In the genomic region with DNA sequence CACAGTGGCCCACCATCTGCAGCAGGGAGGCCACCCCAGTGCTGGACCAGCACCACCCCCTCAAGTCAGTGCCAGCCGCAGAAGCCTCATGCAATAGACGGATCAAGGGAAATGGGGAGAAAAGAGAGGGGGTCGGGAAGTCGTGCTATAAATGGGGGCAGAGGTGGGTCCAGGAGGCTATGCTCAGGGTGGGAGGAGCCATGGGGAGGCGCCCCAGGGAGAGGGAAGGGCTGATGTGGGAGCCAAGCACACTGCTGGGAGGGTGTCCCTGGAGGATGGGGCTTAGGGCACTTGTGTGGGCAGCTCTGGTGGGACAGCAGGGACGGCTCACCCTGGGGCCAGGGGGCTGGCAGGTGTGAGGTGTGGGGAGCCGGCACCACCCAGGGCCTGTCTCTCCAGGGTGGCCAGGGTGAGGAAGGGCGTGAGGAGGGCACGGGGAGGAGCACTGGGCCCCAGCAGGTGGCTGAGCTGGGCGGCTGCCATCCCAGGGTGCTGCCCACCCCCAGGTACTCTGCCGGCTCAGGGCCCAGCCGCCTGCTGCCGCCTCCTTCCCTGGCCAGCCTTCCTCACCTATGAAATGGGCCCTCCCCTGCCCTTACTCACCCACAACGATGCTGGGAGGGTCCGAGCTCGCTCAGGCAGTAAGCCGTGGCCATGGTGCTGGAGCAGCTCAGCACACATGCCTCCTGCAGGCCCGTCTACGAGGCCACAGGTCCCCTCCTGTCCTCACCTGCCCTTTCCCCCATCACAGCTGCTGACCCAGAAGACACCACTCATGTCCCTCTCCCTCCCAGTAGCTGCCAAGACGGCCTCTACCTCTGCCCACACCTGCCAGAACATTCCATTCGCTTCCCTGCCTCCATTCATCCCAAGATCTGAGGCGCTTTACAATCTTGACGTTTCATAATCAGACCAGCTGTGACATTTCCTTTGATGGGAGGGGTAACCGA, we compare ENCODE assay signal across 1 cellular context.
TF ChIP-seq lines count a peak whose summit lies in the region.

No MANE protein-coding gene starts in this region.

TF ChIP-seq in HCT116, 20 proteins besides CTCF, POLR2A, EP300 and RAD21:
- TF ChIP-seq CBX3 (IDR thresholded peaks at IDR 0.05; ENCODE audit: low read depth) (no peak), EZH2phosphoT487 (IDR thresholded peaks at IDR 0.05; ENCODE audit: borderline replicate concordance) (no peak), YY1 (IDR thresholded peaks at IDR 0.05; ENCODE audit: extremely low read depth, insufficient replicate concordance, low read depth, low read length) (no peak), JUND (IDR thresholded peaks at IDR 0.05) (no peak), CEBPB (IDR thresholded peaks at IDR 0.05; ENCODE audit: low read depth) (no peak), SRF (IDR thresholded peaks at IDR 0.05; ENCODE audit: low read depth) (no peak)
- TF ChIP-seq, protein P1, sequence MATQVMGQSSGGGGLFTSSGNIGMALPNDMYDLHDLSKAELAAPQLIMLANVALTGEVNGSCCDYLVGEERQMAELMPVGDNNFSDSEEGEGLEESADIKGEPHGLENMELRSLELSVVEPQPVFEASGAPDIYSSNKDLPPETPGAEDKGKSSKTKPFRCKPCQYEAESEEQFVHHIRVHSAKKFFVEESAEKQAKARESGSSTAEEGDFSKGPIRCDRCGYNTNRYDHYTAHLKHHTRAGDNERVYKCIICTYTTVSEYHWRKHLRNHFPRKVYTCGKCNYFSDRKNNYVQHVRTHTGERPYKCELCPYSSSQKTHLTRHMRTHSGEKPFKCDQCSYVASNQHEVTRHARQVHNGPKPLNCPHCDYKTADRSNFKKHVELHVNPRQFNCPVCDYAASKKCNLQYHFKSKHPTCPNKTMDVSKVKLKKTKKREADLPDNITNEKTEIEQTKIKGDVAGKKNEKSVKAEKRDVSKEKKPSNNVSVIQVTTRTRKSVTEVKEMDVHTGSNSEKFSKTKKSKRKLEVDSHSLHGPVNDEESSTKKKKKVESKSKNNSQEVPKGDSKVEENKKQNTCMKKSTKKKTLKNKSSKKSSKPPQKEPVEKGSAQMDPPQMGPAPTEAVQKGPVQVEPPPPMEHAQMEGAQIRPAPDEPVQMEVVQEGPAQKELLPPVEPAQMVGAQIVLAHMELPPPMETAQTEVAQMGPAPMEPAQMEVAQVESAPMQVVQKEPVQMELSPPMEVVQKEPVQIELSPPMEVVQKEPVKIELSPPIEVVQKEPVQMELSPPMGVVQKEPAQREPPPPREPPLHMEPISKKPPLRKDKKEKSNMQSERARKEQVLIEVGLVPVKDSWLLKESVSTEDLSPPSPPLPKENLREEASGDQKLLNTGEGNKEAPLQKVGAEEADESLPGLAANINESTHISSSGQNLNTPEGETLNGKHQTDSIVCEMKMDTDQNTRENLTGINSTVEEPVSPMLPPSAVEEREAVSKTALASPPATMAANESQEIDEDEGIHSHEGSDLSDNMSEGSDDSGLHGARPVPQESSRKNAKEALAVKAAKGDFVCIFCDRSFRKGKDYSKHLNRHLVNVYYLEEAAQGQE (IDR thresholded peaks at IDR 0.05; ENCODE audit: low read depth) = no peak
- TF ChIP-seq, protein P2, sequence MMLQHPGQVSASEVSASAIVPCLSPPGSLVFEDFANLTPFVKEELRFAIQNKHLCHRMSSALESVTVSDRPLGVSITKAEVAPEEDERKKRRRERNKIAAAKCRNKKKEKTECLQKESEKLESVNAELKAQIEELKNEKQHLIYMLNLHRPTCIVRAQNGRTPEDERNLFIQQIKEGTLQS (IDR thresholded peaks at IDR 0.05) = no peak
